16 cellular contexts compared by ENCODE assay signal in the genomic region with DNA sequence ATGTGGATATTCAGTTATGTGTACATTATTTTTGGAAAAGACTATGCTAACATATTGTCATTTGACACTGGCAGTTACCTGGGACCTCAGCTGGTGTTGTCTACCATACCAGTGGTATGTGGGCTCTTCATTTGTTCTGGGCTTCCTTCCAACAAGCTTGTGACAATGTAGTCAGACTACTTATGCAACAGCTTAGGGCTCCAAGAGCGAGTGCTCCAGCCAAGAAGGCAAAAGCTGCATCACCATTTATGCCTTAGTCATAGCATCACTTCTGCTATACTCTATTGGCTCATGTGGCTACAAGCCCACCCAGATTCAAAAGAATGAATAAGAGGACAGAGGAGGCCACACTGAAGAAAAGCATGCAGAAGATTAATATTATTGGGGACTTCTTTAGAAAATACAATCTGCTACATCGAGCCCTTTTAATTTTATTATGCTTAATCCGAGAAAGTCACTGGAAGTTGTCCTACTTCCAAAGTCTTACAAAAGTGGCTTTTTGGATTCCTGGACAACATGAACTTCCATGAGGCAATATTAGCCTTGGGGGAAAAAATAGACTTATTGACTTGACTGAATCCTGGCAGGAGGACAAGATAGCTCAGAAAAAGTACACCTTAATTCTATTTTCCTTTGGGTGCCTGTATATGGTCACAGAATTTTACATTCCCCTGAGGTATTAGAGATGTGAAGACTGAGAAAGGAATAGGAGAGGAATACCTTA.
DNase-seq lines count a peak whose midpoint lies in the region; ATAC-seq, FAIRE-seq and TF ChIP-seq lines count a peak whose summit lies in the region.
"Had no signal": no experiment of that assay in that cellular context is flagged by ENCODE, and none has a peak within 500 bp of the region (broad histone marks: within the 10 kb centered on the region; RNA-seq: fewer than 3 reads in every experiment).

No MANE protein-coding gene starts in this region.

- POLR2A ChIA-PET in RWPE1 (lab: Yijun Ruan, JAX; ENCODE audit: low non-redundant PET) = no interaction called here

- H3K27me3 Mint-ChIP-seq in Calu3 (ENCODE audit: unreplicated experiment) = no peaks in the 10 kb centered on the region
- no peaks in the 10 kb centered on the region for H3K27me3 Mint-ChIP-seq in T-helper 17 cell
- H3K27me3 Mint-ChIP-seq: CD8-positive, alpha-beta memory T cell had no signal

- DNase-seq in Calu3 (peak; percentile 1), RWPE1 (ENCODE audit: low spot score) (peak; percentile 2), fibroblast of the aortic adventitia (ENCODE audit: low read depth) (peak; percentile 88), posterior cingulate gyrus (peak in 6 of 10 donors; percentile 10 to 78 (median 25)), NCI-H1694 treated with DMSO at 0.1 percent for 48 hours (lab: John Stamatoyannopoulos, UW) (no peak), frontal cortex (ENCODE audit: low spot score in 2 of 2) (no peak), T-helper 17 cell (no peak)
- DNase-seq: activated CD4-positive, alpha-beta T cell treated with anti-CD3 and anti-CD28 coated beads for 1 hour; CD8-positive, alpha-beta memory T cell; glutamatergic neuron; mesendoderm; NCI-H526; retina had no signal

- no peaks in the 10 kb centered on the region for H3K9me3 ChIP-seq in T-helper 17 cell (ENCODE audit: control insufficient read depth, low read length, poor library complexity, severe bottlenecking)

- H3K4me1 Mint-ChIP-seq in Calu3 (ENCODE audit: low read depth, unreplicated experiment) = no peaks in the 10 kb centered on the region
- H3K4me1 Mint-ChIP-seq in T-helper 17 cell = no peaks in the 10 kb centered on the region
- H3K4me1 Mint-ChIP-seq: CD8-positive, alpha-beta memory T cell had no signal

- no peak overlapping the region for H3K27ac ChIP-seq in RWPE1

- H3K4me3 Mint-ChIP-seq in Calu3 (ENCODE audit: low read depth, unreplicated experiment) (no peak overlapping the region), T-helper 17 cell (no peak overlapping the region)
- H3K4me3 Mint-ChIP-seq: CD8-positive, alpha-beta memory T cell had no signal

- H3K27ac Mint-ChIP-seq in Calu3 (ENCODE audit: unreplicated experiment) = no peak overlapping the region
- H3K27ac Mint-ChIP-seq in T-helper 17 cell = no peak overlapping the region
- H3K27ac Mint-ChIP-seq: activated T-helper 2 cell treated with anti-CD3 and anti-CD28 coated beads, Interferon-gamma antibody, Interleukin-2, Interleukin-4, amounts not matched to agents 10 μg/mL and 5 μg/mL and 100 μg/mL, durations not matched to agents 14 hours and 24 hours and 36 hours; CD8-positive, alpha-beta memory T cell had no signal

- no peaks in the 10 kb centered on the region for H3K9me3 Mint-ChIP-seq in Calu3 (ENCODE audit: low read depth, unreplicated experiment)
- H3K9me3 Mint-ChIP-seq: activated T-helper 2 cell treated with anti-CD3 and anti-CD28 coated beads, Interferon-gamma antibody, Interleukin-2, Interleukin-4, amounts not matched to agents 10 μg/mL and 5 μg/mL and 100 μg/mL, durations not matched to agents 14 hours and 24 hours and 36 hours had no signal

- ATAC-seq in T-helper 17 cell = no peak
- no peak for ATAC-seq in GM21515 (IDR thresholded peaks at IDR 0.05; ENCODE audit: unreplicated experiment)

- no peak overlapping the region for H3K4me3 ChIP-seq in fibroblast of the aortic adventitia (ENCODE audit: low read depth, low read length)

- no peak for FAIRE-seq in frontal cortex (lab: Jason Lieb, UNC)
- FAIRE-seq: urothelium cell line had no signal

- H3K36me3 Mint-ChIP-seq in Calu3 (ENCODE audit: insufficient read depth, unreplicated experiment) = no peaks in the 10 kb centered on the region
- H3K36me3 Mint-ChIP-seq in T-helper 17 cell (ENCODE audit: low read depth) = no peaks in the 10 kb centered on the region
- H3K36me3 Mint-ChIP-seq: CD8-positive, alpha-beta memory T cell had no signal

- intact Hi-C loops in Calu3 (cut with micrococcal nuclease; ENCODE audit: unreplicated experiment) = no loop called here
- intact Hi-C loops in posterior cingulate gyrus (cut with DNase I) = no loop called here

- CTCF ChIA-PET in Calu3 (lab: Charles Lee) (no interaction called here), RWPE1 (lab: Yijun Ruan, JAX) (no interaction called here)

- no peak for TF ChIP-seq CTCF in Calu3 (IDR thresholded peaks at IDR 0.05; ENCODE audit: unreplicated experiment)
- no peak for TF ChIP-seq CTCF in RWPE1 (conservative IDR thresholded peaks at IDR 0.05; ENCODE audit: low read depth)
- TF ChIP-seq CTCF in fibroblast of the aortic adventitia (IDR thresholded peaks at IDR 0.05; ENCODE audit: insufficient read depth, low read length) = no peak

- BruUV-seq in Calu3 (replicated peaks; lab: Mats Ljungman, UMichigan) = no TSS peak

Comparison
In these comparisons a context has a peak if more than half of its experiments do, and no peak if none do; other contexts are left out.
1. DNase-seq: peak in Calu3 (single experiment), RWPE1 (single experiment), fibroblast of the aortic adventitia (single experiment) and posterior cingulate gyrus (6 of 10); none in NCI-H1694 treated with DMSO at 0.1 percent for 48 hours (single experiment), frontal cortex (0 of 2) and T-helper 17 cell (0 of 3).